Comparison of ENCODE assay signal across 21 cellular contexts in the genomic region with DNA sequence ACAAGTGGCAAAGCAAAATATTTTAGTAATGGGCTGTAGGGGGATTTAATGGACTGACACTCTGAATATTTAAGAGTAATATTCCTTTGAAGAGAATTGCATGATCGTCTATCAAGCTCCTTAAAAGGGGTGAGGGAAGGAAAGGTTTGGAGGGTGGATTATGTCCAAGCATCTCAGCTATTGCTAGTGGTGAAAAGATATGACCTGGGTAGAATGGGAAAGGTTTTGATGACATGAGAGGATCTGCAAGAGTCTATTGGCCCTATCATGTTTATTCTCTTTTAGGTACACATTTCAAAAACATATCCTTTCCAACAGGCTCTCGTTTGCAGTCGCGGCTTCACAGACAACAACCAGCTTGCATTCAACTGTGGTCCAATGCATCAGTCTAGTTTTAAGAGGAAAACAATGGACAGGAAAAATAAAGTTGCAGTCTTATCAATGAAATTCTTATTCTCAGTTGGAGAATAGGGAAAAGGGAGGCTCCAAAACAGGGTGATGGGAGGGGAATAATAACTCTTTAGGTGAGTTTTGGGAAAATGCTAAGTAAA. TPM values are rescaled to one million over a fixed set of nuclear protein-coding genes. Genes with fewer than 3 reads are reported as not detected.
"Had no signal": no experiment of that assay in that cellular context is flagged by ENCODE, and none has a peak within 500 bp of the region (broad histone marks: within the 10 kb centered on the region; RNA-seq: fewer than 3 reads in every experiment).

No MANE protein-coding gene starts in this region.

- H3K27ac Mint-ChIP-seq: activated naive CD4-positive, alpha-beta T cell treated with anti-CD3 and anti-CD28 coated beads, Interleukin-2, amount 10 ng/mL, durations not matched to agents 7 days and 5 days; activated naive CD8-positive, alpha-beta T cell treated with anti-CD3 and anti-CD28 coated beads, Interleukin-2, amount 50 U/mL, for 24 hours; mesothelial cell of epicardium; natural killer cell treated with Interleukin-12 subunit alpha and Interleukin-12 subunit beta and Interleukin-15 and Interleukin-18, amount 100 ng/mL, for 72 hours; T-helper 1 cell treated with Interleukin-12 subunit alpha and Interleukin-12 subunit beta and Interleukin-4 antibody, amounts not matched to agents 30 μg/mL and 1 μg/mL, for 36 hours had no signal

- H3K36me3 Mint-ChIP-seq: activated naive CD4-positive, alpha-beta T cell treated with anti-CD3 and anti-CD28 coated beads, Interleukin-2, amount 10 ng/mL, durations not matched to agents 7 days and 5 days; mesothelial cell of epicardium had no signal

- H3K4me3 Mint-ChIP-seq: activated naive CD4-positive, alpha-beta T cell treated with anti-CD3 and anti-CD28 coated beads, Interleukin-2, amount 10 ng/mL, durations not matched to agents 7 days and 5 days; activated naive CD8-positive, alpha-beta T cell treated with anti-CD3 and anti-CD28 coated beads, Interleukin-2, amount 50 U/mL, for 24 hours; activated T-cell treated with anti-CD3 and anti-CD28 coated beads, Interleukin-2, amount 50 U/mL, for 4 hours; mesothelial cell of epicardium; natural killer cell treated with Interleukin-12 subunit alpha and Interleukin-12 subunit beta and Interleukin-15 and Interleukin-18, amount 100 ng/mL, for 72 hours; T-helper 1 cell treated with Interleukin-12 subunit alpha and Interleukin-12 subunit beta and Interleukin-4 antibody, amounts not matched to agents 30 μg/mL and 1 μg/mL, for 36 hours had no signal

- ATAC-seq: activated naive CD8-positive, alpha-beta T cell treated with anti-CD3 and anti-CD28 coated beads, Interleukin-2, amount 50 U/mL, for 24 hours; activated T-cell treated with anti-CD3 and anti-CD28 coated beads, Interleukin-2, amount 50 U/mL, for 4 hours; left lung; natural killer cell treated with Interleukin-12 subunit alpha and Interleukin-12 subunit beta and Interleukin-15 and Interleukin-18, amount 100 ng/mL, for 72 hours; right cardiac atrium; stimulated activated naive CD8-positive, alpha-beta T cell treated with anti-CD3 and anti-CD28 coated beads, Interleukin-15, Interleukin-2, amounts not matched to agents 100 U/mL and 50 U/mL, for 24 hours had no signal

- H3K9me3 Mint-ChIP-seq: mesothelial cell of epicardium had no signal

- DNase-seq: activated CD4-positive, alpha-beta T cell treated with anti-CD3 and anti-CD28 coated beads, Interleukin-2, amount 50 U/mL, for 1 hour; activated CD4-positive, CD25-positive, alpha-beta regulatory T cell treated with anti-CD3 and anti-CD28 coated beads, Interleukin-2, amount 50 U/mL, for 72 hours; activated CD8-positive, alpha-beta memory T cell treated with anti-CD3 and anti-CD28 coated beads, Interleukin-2, amount 50 U/mL, for 4 hours; activated naive CD4-positive, alpha-beta T cell treated with anti-CD3 and anti-CD28 coated beads, Interleukin-2, amount 10 ng/mL, durations not matched to agents 7 days and 5 days; activated naive CD8-positive, alpha-beta T cell treated with anti-CD3 and anti-CD28 coated beads, Interleukin-2, amount 50 U/mL, for 24 hours; activated T-cell treated with anti-CD3 and anti-CD28 coated beads, Interleukin-2, amount 50 U/mL, for 4 hours; aorta; foreskin melanocyte; glutamatergic neuron; hippocampal formation; kidney; left lung; occipital lobe; right cardiac atrium; stimulated activated naive CD8-positive, alpha-beta T cell treated with anti-CD3 and anti-CD28 coated beads, Interleukin-15, Interleukin-2, amounts not matched to agents 100 U/mL and 50 U/mL, for 24 hours; substantia nigra; transverse colon had no signal

RNA-seq across cellular contexts. Expression of gene FOXG1, which starts 17.1 kb away (rescaled TPM):
- polyA plus RNA-seq: aorta, fibroblast of lung had no signal
